Comparison of ENCODE assay signal across 8 cellular contexts in the genomic region with DNA sequence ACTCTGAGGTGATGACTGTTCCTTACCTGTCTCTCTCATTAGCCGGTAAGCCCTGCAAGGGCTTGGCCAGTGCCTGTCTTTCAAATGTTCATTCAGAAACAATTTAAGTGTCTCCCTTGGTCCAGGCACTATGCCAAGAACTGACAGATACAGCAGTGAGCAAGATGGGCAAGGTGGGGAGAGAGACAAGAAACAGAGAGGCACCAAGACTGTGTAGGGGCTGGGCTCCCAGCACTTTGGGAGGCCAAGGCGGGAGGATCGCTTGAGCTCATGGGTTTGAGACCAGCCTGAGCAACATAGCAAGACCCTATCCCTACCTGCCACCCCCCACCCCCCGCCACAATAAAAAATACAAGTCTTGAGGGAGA. TPM values are rescaled to one million over a fixed set of nuclear protein-coding genes. Genes with fewer than 3 reads are reported as not detected.
A peak's percentile ranks its signal among the peaks of the same experiment; 100 is the strongest.
DNase-seq lines count a peak whose midpoint lies in the region; ATAC-seq, FAIRE-seq and TF ChIP-seq lines count a peak whose summit lies in the region.

No MANE protein-coding gene starts in this region.

- no peaks in the 10 kb centered on the region for H3K9me3 ChIP-seq in small intestine (ENCODE audit: control insufficient read depth, low read depth)

- WGBS in small intestine, 3 donors = 80 to 86% (median 84%) methylated on average over 4 of the region's 4 CpGs

- H3K9me3 Mint-ChIP-seq in central memory CD8-positive, alpha-beta T cell = no peaks in the 10 kb centered on the region
- H3K9me3 Mint-ChIP-seq in osteocyte (ENCODE audit: unreplicated experiment) = no peaks in the 10 kb centered on the region

- ATAC-seq in central memory CD8-positive, alpha-beta T cell (replicated peaks; ENCODE audit: extremely low read depth, poor library complexity, severe bottlenecking) = no peak
- ATAC-seq in HG03280 (IDR thresholded peaks at IDR 0.05; ENCODE audit: unreplicated experiment) (no peak), GM18858 (IDR thresholded peaks at IDR 0.05; ENCODE audit: unreplicated experiment) (no peak)

- no peak for TF ChIP-seq CTCF in osteocyte (IDR thresholded peaks at IDR 0.05)

- peak overlapping the region; percentile 81 for H3K27ac Mint-ChIP-seq in central memory CD8-positive, alpha-beta T cell (ENCODE audit: low read depth)
- no peak overlapping the region for H3K27ac Mint-ChIP-seq in osteocyte (ENCODE audit: unreplicated experiment)

- H3K4me3 Mint-ChIP-seq in central memory CD8-positive, alpha-beta T cell = peak overlapping the region; percentile 77
- peak overlapping the region; percentile 67 for H3K4me3 Mint-ChIP-seq in osteocyte (ENCODE audit: unreplicated experiment)

- H3K27me3 ChIP-seq in small intestine (ENCODE audit: control insufficient read depth in 2 of 2, insufficient read depth in 2 of 2, low read length in 2 of 2) = no peaks in the 10 kb centered on the region

- DNase-seq in NCI-H1417 (lab: John Stamatoyannopoulos, UW) (peak in 2 of 3 experiments; percentile 15 to 26), NCI-H1417 treated with DMSO at 0.1 percent for 48 hours (lab: John Stamatoyannopoulos, UW) (no peak), NCI-H2227 (lab: John Stamatoyannopoulos, UW; ENCODE audit: unreplicated experiment) (peak; percentile 69), osteocyte (ENCODE audit: extremely low spot score, unreplicated experiment) (no peak), small intestine (no peak)
- no peak for DNase-seq in central memory CD8-positive, alpha-beta T cell (ENCODE audit: low spot score in 2 of 2)

- no peak overlapping the region for H3K4me3 ChIP-seq in small intestine (ENCODE audit: low read depth in 1 of 2, low read length in 2 of 2)

- FAIRE-seq in small intestine (lab: Jason Lieb, UNC) = no peak

- H3K4me1 Mint-ChIP-seq in central memory CD8-positive, alpha-beta T cell = peaks cover 14% of the 10 kb centered on the region
- peaks cover 3% of the 10 kb centered on the region for H3K4me1 Mint-ChIP-seq in osteocyte (ENCODE audit: unreplicated experiment)

- H3K36me3 Mint-ChIP-seq in central memory CD8-positive, alpha-beta T cell (ENCODE audit: insufficient read depth) = peaks cover 4% of the 10 kb centered on the region
- H3K36me3 Mint-ChIP-seq in osteocyte (ENCODE audit: unreplicated experiment) = no peaks in the 10 kb centered on the region

- H3K27ac ChIP-seq in small intestine (ENCODE audit: low read depth in 1 of 2, low read length in 1 of 2) = no peak overlapping the region

- peaks cover 0 to 2% of the 10 kb centered on the region in 2 donors for H3K4me1 ChIP-seq in small intestine (ENCODE audit: control insufficient read depth in 2 of 2, insufficient read depth in 1 of 2, low read depth in 1 of 2, low read length in 1 of 2)

- no peaks in the 10 kb centered on the region for H3K27me3 Mint-ChIP-seq in central memory CD8-positive, alpha-beta T cell
- H3K27me3 Mint-ChIP-seq in osteocyte (ENCODE audit: unreplicated experiment) = no peaks in the 10 kb centered on the region

- H3K36me3 ChIP-seq in small intestine (ENCODE audit: control insufficient read depth in 2 of 2, insufficient read depth in 2 of 2, low read length in 2 of 2) = no peaks in the 10 kb centered on the region

RNA-seq across cellular contexts. Expression of gene CCNE1, which starts 1.3 kb away (rescaled TPM):
- total RNA-seq in osteocyte = 3.9 and 4.6 TPM in 2 replicates
- polyA plus RNA-seq in small intestine = 1 to 10 TPM; 2.5 to 5.7 (median 3.5) TPM

Comparison
In these comparisons a context has a peak if more than half of its experiments do, and no peak if none do; other contexts are left out.
1. DNase-seq: peak in NCI-H1417 (2 of 3) and NCI-H2227 (single experiment); none in NCI-H1417 treated with DMSO at 0.1 percent for 48 hours (single experiment), central memory CD8-positive, alpha-beta T cell (0 of 2), osteocyte (single experiment) and small intestine (single experiment).